In the genomic region with DNA sequence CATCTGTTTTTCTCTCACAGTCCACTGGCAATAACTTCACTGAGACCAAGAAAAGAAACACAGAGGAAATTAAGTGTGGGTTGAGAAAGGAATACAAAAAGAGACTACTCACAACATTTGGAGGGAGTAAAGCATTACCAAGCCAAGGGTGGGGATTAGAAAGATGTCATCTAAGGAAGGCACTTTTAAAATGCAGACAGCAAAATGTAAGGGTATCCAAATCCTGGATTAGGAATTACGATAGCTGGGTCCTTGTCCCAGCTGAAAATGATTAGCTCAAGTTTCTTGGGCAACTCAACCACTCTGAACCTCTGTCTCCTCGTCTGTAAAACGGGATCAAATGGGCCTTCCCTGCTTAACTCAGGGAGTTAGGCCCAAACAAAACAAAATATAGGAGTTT, we compare ENCODE assay signal across 10 cellular contexts. TPM values are rescaled to one million over a fixed set of nuclear protein-coding genes. Genes with fewer than 3 reads are reported as not detected.
DNase-seq lines count a peak whose midpoint lies in the region; ATAC-seq and TF ChIP-seq lines count a peak whose summit lies in the region.
"Had no signal": no experiment of that assay in that cellular context is flagged by ENCODE, and none has a peak within 500 bp of the region (broad histone marks: within the 10 kb centered on the region; RNA-seq: fewer than 3 reads in every experiment).

No MANE protein-coding gene starts in this region.

- H3K9me3 ChIP-seq in CD4-positive, alpha-beta T cell (ENCODE audit: control insufficient read depth, low read length): no peaks in the 10 kb centered on the region
- no peaks in the 10 kb centered on the region for H3K9me3 ChIP-seq in NT2/D1 (ENCODE audit: insufficient read depth, low read length)
- no peaks in the 10 kb centered on the region for H3K9me3 ChIP-seq in endocrine pancreas (ENCODE audit: control insufficient read depth, low read length)
- H3K9me3 ChIP-seq in neural progenitor cell (ENCODE audit: low read depth): no peaks in the 10 kb centered on the region
- H3K9me3 ChIP-seq in MG63: no peaks in the 10 kb centered on the region

- DNase-seq in CD4-positive, alpha-beta T cell: no peak
- DNase-seq in NT2/D1 (ENCODE audit: low read depth, low spot score) (no peak), neural progenitor cell (ENCODE audit: low spot score) (no peak), NOMO-1 treated with DMSO at 0.1 percent for 48 hours (lab: John Stamatoyannopoulos, UW; ENCODE audit: unreplicated experiment) (no peak), MG63 (no peak), NCI-H2196 treated with DMSO at 0.1 percent for 48 hours (lab: John Stamatoyannopoulos, UW; ENCODE audit: unreplicated experiment) (no peak), DMS53 treated with DMSO at 0.1 percent for 48 hours (lab: John Stamatoyannopoulos, UW; ENCODE audit: unreplicated experiment) (no peak)

- no peak overlapping the region for H2AFZ ChIP-seq in neural progenitor cell (replicated peaks)

- ATAC-seq in CD4-positive, alpha-beta T cell (ENCODE audit: poor library complexity): no peak

- peaks cover 44% of the 10 kb centered on the region for H3K79me2 ChIP-seq in neural progenitor cell (ENCODE audit: low read depth)

- H3K9me3 Mint-ChIP-seq in CD4-positive, alpha-beta T cell: no peaks in the 10 kb centered on the region
- no peaks in the 10 kb centered on the region for H3K9me3 Mint-ChIP-seq in neural progenitor cell

- H3K36me3 Mint-ChIP-seq in CD4-positive, alpha-beta T cell (ENCODE audit: low read depth): peaks cover 66% of the 10 kb centered on the region
- H3K36me3 Mint-ChIP-seq in neural progenitor cell: peaks cover 28% of the 10 kb centered on the region

- peaks cover 55% of the 10 kb centered on the region for H4K20me1 ChIP-seq in neural progenitor cell (ENCODE audit: low read depth)

- H3K4me3 Mint-ChIP-seq in CD4-positive, alpha-beta T cell: peak overlapping the region; percentile 94
- H3K4me3 Mint-ChIP-seq in neural progenitor cell: peak overlapping the region; percentile 96

- no peaks in the 10 kb centered on the region for H3K27me3 ChIP-seq in CD4-positive, alpha-beta T cell (ENCODE audit: control insufficient read depth, insufficient read depth, low read length)
- H3K27me3 ChIP-seq in NT2/D1 (ENCODE audit: insufficient read depth, insufficient read length) (no peaks in the 10 kb centered on the region), endocrine pancreas (ENCODE audit: control insufficient read depth, insufficient read depth, low read length) (no peaks in the 10 kb centered on the region), neural progenitor cell (no peaks in the 10 kb centered on the region), MG63 (no peaks in the 10 kb centered on the region)

- POLR2A ChIA-PET in CD4-positive, alpha-beta T cell (lab: Charles Lee): interaction anchor here (1.2 to 2.5 kb wide), 4 partner anchors 16 to 216 kb away, joined by 3 to 14 read pairs (median 8); partner anchors contain the start of gene UQCC2

- intact Hi-C loops in CD4-positive, alpha-beta T cell (cut with DNase I, micrococcal nuclease): loop anchor here (5.0 to 10.0 kb wide), 6 partner anchors 118 to 738 kb away; partner anchors contain the start of genes B3GALT4 (in 1 of the 2), RPS10 (in 1 of the 2), RPS18 (in 1 of the 2) and SMIM29 (in 1 of the 2)

- H3K4me1 Mint-ChIP-seq in CD4-positive, alpha-beta T cell (ENCODE audit: low read depth): peaks cover 66% of the 10 kb centered on the region
- peaks cover 80% of the 10 kb centered on the region for H3K4me1 Mint-ChIP-seq in neural progenitor cell

- peak overlapping the region; percentile 65 for H3K27ac Mint-ChIP-seq in CD4-positive, alpha-beta T cell
- no peak overlapping the region for H3K27ac Mint-ChIP-seq in neural progenitor cell

- H3K27ac ChIP-seq in CD4-positive, alpha-beta T cell (ENCODE audit: low read depth, low read length): no peak overlapping the region
- no peak overlapping the region for H3K27ac ChIP-seq in neural progenitor cell

- CTCF ChIA-PET in CD4-positive, alpha-beta T cell (lab: Charles Lee): interaction anchor here (1.8 to 2.7 kb wide), 2 partner anchors 15 to 75 kb away, joined by 6 to 9 read pairs; partner anchors contain the start of gene UQCC2

- H3F3A ChIP-seq in neural progenitor cell (ENCODE audit: low read depth): peaks cover 33% of the 10 kb centered on the region

- H3K9ac ChIP-seq in NT2/D1 (ENCODE audit: insufficient read length, low read depth): peak overlapping the region; percentile 96
- H3K9ac ChIP-seq in endocrine pancreas (ENCODE audit: control insufficient read depth, insufficient read depth, low read length): peak overlapping the region; percentile 19
- H3K9ac ChIP-seq in neural progenitor cell: no peak overlapping the region

- H3K4me1 ChIP-seq in NT2/D1 (ENCODE audit: insufficient read depth, insufficient read length): peaks cover 18% of the 10 kb centered on the region
- peaks cover 19% of the 10 kb centered on the region for H3K4me1 ChIP-seq in endocrine pancreas (ENCODE audit: control insufficient read depth, insufficient read depth, low read length)
- peaks cover 35% of the 10 kb centered on the region for H3K4me1 ChIP-seq in neural progenitor cell

- H3K27me3 Mint-ChIP-seq in CD4-positive, alpha-beta T cell: no peaks in the 10 kb centered on the region
- peaks cover 10% of the 10 kb centered on the region for H3K27me3 Mint-ChIP-seq in neural progenitor cell (ENCODE audit: insufficient read depth, low read depth)

- TF ChIP-seq CTCF in CD4-positive, alpha-beta T cell (IDR thresholded peaks at IDR 0.05): no peak
- no peak for TF ChIP-seq CTCF in neural progenitor cell (IDR thresholded peaks at IDR 0.05)

- peaks cover 44% of the 10 kb centered on the region for H3K36me3 ChIP-seq in NT2/D1 (ENCODE audit: insufficient read depth, insufficient read length, low read length)
- H3K36me3 ChIP-seq in endocrine pancreas (ENCODE audit: control insufficient read depth, insufficient read depth, low read length): peaks cover 3% of the 10 kb centered on the region
- no peaks in the 10 kb centered on the region for H3K36me3 ChIP-seq in neural progenitor cell
- peaks cover 11% of the 10 kb centered on the region for H3K36me3 ChIP-seq in MG63

- H3K4me2 ChIP-seq in neural progenitor cell: peak overlapping the region; percentile 93

- H3K4me3 ChIP-seq in NT2/D1 (ENCODE audit: insufficient read length, low read depth): no peak overlapping the region
- H3K4me3 ChIP-seq in endocrine pancreas (ENCODE audit: control insufficient read depth, insufficient read depth, low read length): peak overlapping the region; percentile 41
- no peak overlapping the region for H3K4me3 ChIP-seq in neural progenitor cell
- H3K4me3 ChIP-seq in MG63: no peak overlapping the region

RNA-seq across cellular contexts. Expression of gene LEMD2, which starts 2.2 kb away (rescaled TPM):
- 100 to 1,000 TPM; 122 to 124 TPM for total RNA-seq in CD4-positive, alpha-beta T cell
- total RNA-seq in neural progenitor cell (ENCODE audit: low replicate concordance): 31.8 and 53.4 TPM in 2 replicates
- total RNA-seq in MG63 (2014; rRNA removed; shearing (Covaris generic); ENCODE audit: low replicate concordance): 30.5 and 36.0 TPM in 2 replicates

RNA-seq across cellular contexts. Expression of gene MLN, which starts 17.1 kb away (rescaled TPM):
- total RNA-seq in CD4-positive, alpha-beta T cell: not detected
- total RNA-seq in neural progenitor cell (ENCODE audit: low replicate concordance): not detected in 2 replicates
- total RNA-seq in MG63 (2014; rRNA removed; shearing (Covaris generic); ENCODE audit: low replicate concordance): not detected in 2 replicates
- total RNA-seq: myocyte, SK-MEL-5 had no signal

RNA-seq across cellular contexts. Expression of gene IP6K3, which starts 40.0 kb away (rescaled TPM):
- not detected for total RNA-seq in CD4-positive, alpha-beta T cell
- 2.9 and 4.6 TPM in 2 replicates for total RNA-seq in neural progenitor cell (ENCODE audit: low replicate concordance)
- total RNA-seq in MG63 (2014; rRNA removed; shearing (Covaris generic); ENCODE audit: low replicate concordance): not detected in 2 replicates
- total RNA-seq: SK-MEL-5 had no signal
